Comparison of ENCODE assay signal across 27 cellular contexts in genomic region chr14:96231731-96232130, GRCh38. TPM values are rescaled to one million over a fixed set of nuclear protein-coding genes. Genes with fewer than 3 reads are reported as not detected.
"Had no signal": no experiment of that assay in that cellular context is flagged by ENCODE, and none has a peak within 500 bp of the region (broad histone marks: within the 10 kb centered on the region; RNA-seq: fewer than 3 reads in every experiment).

No MANE protein-coding gene starts in this region.

- DNase-seq: activated CD4-positive, alpha-beta memory T cell treated with anti-CD3 and anti-CD28 coated beads for 36 hours; activated CD4-positive, alpha-beta T cell treated with anti-CD3 and anti-CD28 coated beads for 4 hours; activated CD4-positive, CD25-positive, alpha-beta regulatory T cell; activated effector memory CD4-positive, alpha-beta T cell treated with anti-CD3 and anti-CD28 coated beads, Interleukin-2, amount 50 U/mL, for 16 hours; activated naive CD4-positive, alpha-beta T cell treated with anti-CD3 and anti-CD28 coated beads, Interleukin-2, amount 50 U/mL, for 16 hours; activated naive CD8-positive, alpha-beta T cell treated with anti-CD3 and anti-CD28 coated beads, Interleukin-2, amount 50 U/mL, for 24 hours; activated T-cell treated with anti-CD3 and anti-CD28 coated beads, Interleukin-2, amount 50 U/mL, for 72 hours; cortex of kidney; endodermal cell; esophagus squamous epithelium; gastrocnemius medialis; head of caudate nucleus; hypothalamus; left ventricle myocardium inferior; natural killer cell; pancreas; stimulated activated CD4-positive, alpha-beta T cell treated with anti-CD3 and anti-CD28 coated beads, Interleukin-2, amount 100 ng/mL, for 48 hours; stimulated activated CD8-positive, alpha-beta memory T cell treated with anti-CD3 and anti-CD28 coated beads, Interleukin-4, amount 100 ng/mL, for 48 hours; stimulated activated naive B cell treated with anti-CD40 and anti-IgM and Interleukin-4, amounts not matched to agents 10 μg/mL and 1 μg/mL and 100 μg/mL, for 72 hours; T-helper 9 cell; transverse colon had no signal

- H3K4me1 ChIP-seq: gastrocnemius medialis, left ventricle myocardium inferior, pancreas had no signal

- H3K27ac Mint-ChIP-seq: activated CD4-positive, alpha-beta memory T cell treated with anti-CD3 and anti-CD28 coated beads for 36 hours; activated naive CD8-positive, alpha-beta T cell treated with anti-CD3 and anti-CD28 coated beads, Interleukin-2, amount 50 U/mL, for 24 hours; activated T-cell treated with anti-CD3 and anti-CD28 coated beads, Interleukin-2, amount 50 U/mL, for 72 hours; mesothelial cell of epicardium; natural killer cell; stimulated activated naive B cell treated with anti-CD40 and anti-IgM and Interleukin-4, amounts not matched to agents 10 μg/mL and 1 μg/mL and 100 μg/mL, for 72 hours had no signal

- H3K27me3 ChIP-seq: esophagus squamous epithelium, gastrocnemius medialis, pancreas, transverse colon had no signal

- H3K36me3 ChIP-seq: gastrocnemius medialis, left ventricle myocardium inferior, pancreas, transverse colon had no signal

- H3K9me3 Mint-ChIP-seq: activated naive CD8-positive, alpha-beta T cell treated with anti-CD3 and anti-CD28 coated beads, Interleukin-2, amount 50 U/mL, for 24 hours; activated T-cell treated with anti-CD3 and anti-CD28 coated beads, Interleukin-2, amount 50 U/mL, for 72 hours; natural killer cell had no signal

- H3K9me3 ChIP-seq: gastrocnemius medialis, pancreas, transverse colon had no signal

- H3K4me1 Mint-ChIP-seq: activated naive CD8-positive, alpha-beta T cell treated with anti-CD3 and anti-CD28 coated beads, Interleukin-2, amount 50 U/mL, for 24 hours; natural killer cell; stimulated activated naive B cell treated with anti-CD40 and anti-IgM and Interleukin-4, amounts not matched to agents 10 μg/mL and 1 μg/mL and 100 μg/mL, for 72 hours had no signal

- H3K36me3 Mint-ChIP-seq: natural killer cell had no signal

- H3K27ac ChIP-seq: gastrocnemius medialis, left ventricle myocardium inferior, pancreas had no signal

- H3K4me3 Mint-ChIP-seq: activated CD4-positive, alpha-beta memory T cell treated with anti-CD3 and anti-CD28 coated beads for 36 hours; activated naive CD8-positive, alpha-beta T cell treated with anti-CD3 and anti-CD28 coated beads, Interleukin-2, amount 50 U/mL, for 24 hours; activated T-cell treated with anti-CD3 and anti-CD28 coated beads, Interleukin-2, amount 50 U/mL, for 72 hours; endodermal cell; mesothelial cell of epicardium; natural killer cell; stimulated activated naive B cell treated with anti-CD40 and anti-IgM and Interleukin-4, amounts not matched to agents 10 μg/mL and 1 μg/mL and 100 μg/mL, for 72 hours had no signal

- H3K4me3 ChIP-seq: esophagus squamous epithelium, gastrocnemius medialis, left ventricle myocardium inferior, pancreas, transverse colon had no signal

RNA-seq across cellular contexts. Expression of gene BDKRB1, which starts 24.3 kb away (rescaled TPM):
- total RNA-seq: activated CD4-positive, alpha-beta memory T cell treated with anti-CD3 and anti-CD28 coated beads for 36 hours; activated T-cell treated with anti-CD3 and anti-CD28 coated beads, Interleukin-2, amount 50 U/mL, for 72 hours; cerebellum; gastrocnemius medialis; left ventricle myocardium inferior; lung microvascular endothelial cell; natural killer cell; pulmonary artery endothelial cell; T-helper 1 cell treated with Interleukin-12 subunit alpha and Interleukin-12 subunit beta and Interleukin-4 antibody, amounts not matched to agents 30 ng/mL and 1 ng/mL, for 36 hours; temporal lobe had no signal

RNA-seq across cellular contexts. Expression of gene BDKRB2, which starts 27.1 kb away (rescaled TPM):
- total RNA-seq: activated T-cell treated with anti-CD3 and anti-CD28 coated beads, Interleukin-2, amount 50 U/mL, for 72 hours; natural killer cell; pulmonary artery endothelial cell; T-helper 1 cell treated with Interleukin-12 subunit alpha and Interleukin-12 subunit beta and Interleukin-4 antibody, amounts not matched to agents 30 ng/mL and 1 ng/mL, for 36 hours had no signal
